ENCODE assay signal across 26 cellular contexts in genomic region chr7:151540146-151540545, GRCh38.
"Had no signal": no experiment of that assay in that cellular context is flagged by ENCODE, and none has a peak within 500 bp of the region (broad histone marks: within the 10 kb centered on the region; RNA-seq: fewer than 3 reads in every experiment).

No MANE protein-coding gene starts in this region.

- ATAC-seq: activated CD8-positive, alpha-beta memory T cell treated with anti-CD3 and anti-CD28 coated beads, Interleukin-2, amount 10 ng/mL, durations not matched to agents 7 days and 5 days; activated CD8-positive, alpha-beta T cell treated with anti-CD3 and anti-CD28 coated beads, Interleukin-2, amount 10 ng/mL, durations not matched to agents 7 days and 5 days; activated naive CD4-positive, alpha-beta T cell treated with anti-CD3 and anti-CD28 coated beads, Interleukin-2, amount 50 U/mL, for 72 hours; activated naive CD8-positive, alpha-beta T cell treated with anti-CD3 and anti-CD28 coated beads, Interleukin-2, amount 50 U/mL, for 24 hours; activated T-cell treated with anti-CD3 and anti-CD28 coated beads, Interleukin-2, amount 50 U/mL, for 4 hours; T-helper 17 cell had no signal

- H3K4me3 ChIP-seq: Peyer's patch had no signal

- H3K27me3 ChIP-seq: brain microvascular endothelial cell, Peyer's patch had no signal

- H3K27ac ChIP-seq: brain microvascular endothelial cell, KMS-11 had no signal

- H3K9ac ChIP-seq: KMS-11 had no signal

- H3K36me3 ChIP-seq: brain microvascular endothelial cell, Peyer's patch had no signal

- DNase-seq: activated CD4-positive, alpha-beta T cell treated with anti-CD3 and anti-CD28 coated beads for 48 hours; activated CD4-positive, alpha-beta T cell treated with anti-CD3 and anti-CD28 coated beads, Interleukin-2, amount 50 U/mL, for 4 hours; activated CD4-positive, CD25-positive, alpha-beta regulatory T cell treated with anti-CD3 and anti-CD28 coated beads, Interleukin-2, amount 50 U/mL, for 72 hours; activated CD8-positive, alpha-beta memory T cell treated with anti-CD3 and anti-CD28 coated beads, Interleukin-2, amount 10 ng/mL, durations not matched to agents 7 days and 5 days; activated CD8-positive, alpha-beta T cell treated with anti-CD3 and anti-CD28 coated beads, Interleukin-2, amount 10 ng/mL, durations not matched to agents 7 days and 5 days; activated effector memory CD4-positive, alpha-beta T cell treated with anti-CD3 and anti-CD28 coated beads, Interleukin-2, amount 50 U/mL, for 16 hours; activated naive CD4-positive, alpha-beta T cell treated with Interleukin-2 at 50 U/mL for 16 hours; activated naive CD8-positive, alpha-beta T cell treated with anti-CD3 and anti-CD28 coated beads, Interleukin-2, amount 50 U/mL, for 24 hours; activated T-cell treated with anti-CD3 and anti-CD28 coated beads, Interleukin-2, amount 50 U/mL, for 4 hours; amygdala; brain microvascular endothelial cell; caudate nucleus; MV-4-11; NCI-H1105; NCI-H1436; NCI-H187; NCI-H510A treated with DMSO at 0.1 percent for 48 hours; NCI-H69; NK-92 treated with Interleukin-12 subunit alpha and Interleukin-12 subunit beta, amount 100 ng/mL, for 24 hours; Peyer's patch; SIG-M5; T-helper 17 cell; T-helper 9 cell had no signal

- H3K4me1 ChIP-seq: Peyer's patch had no signal

- FAIRE-seq: astrocyte had no signal

- H3K4me2 ChIP-seq: KMS-11 had no signal

- H3K9me3 ChIP-seq: Peyer's patch had no signal
